22 cellular contexts compared by ENCODE assay signal in genomic region chr2:200130762-200131166, GRCh38.
A peak's percentile ranks its signal among the peaks of the same experiment; 100 is the strongest.
DNase-seq lines count a peak whose midpoint lies in the region; ATAC-seq and TF ChIP-seq lines count a peak whose summit lies in the region.
"Had no signal": no experiment of that assay in that cellular context is flagged by ENCODE, and none has a peak within 500 bp of the region (broad histone marks: within the 10 kb centered on the region; RNA-seq: fewer than 3 reads in every experiment).

No MANE protein-coding gene starts in this region.

- no peaks in the 10 kb centered on the region for H3K36me3 Mint-ChIP-seq in chondrocyte (ENCODE audit: low read depth)
- H3K36me3 Mint-ChIP-seq: CD8-positive, alpha-beta memory T cell had no signal

- peak overlapping the region; percentile 96 for H3K27ac Mint-ChIP-seq in chondrocyte (ENCODE audit: unreplicated experiment)
- H3K27ac Mint-ChIP-seq: activated CD8-positive, alpha-beta T cell treated with anti-CD3 and anti-CD28 coated beads, Interleukin-2, amount 10 ng/mL, durations not matched to agents 7 days and 5 days; activated T-helper 17 cell treated with anti-CD3 and anti-CD28 coated beads, Interleukin-2, amount 50 U/mL, for 72 hours; CD8-positive, alpha-beta memory T cell; HFFc6; progenitor cell of endocrine pancreas; stimulated activated naive CD8-positive, alpha-beta T cell treated with anti-CD3 and anti-CD28 coated beads, Interleukin-15, amount 100 ng/mL, for 72 hours had no signal

- H3K36me3 ChIP-seq in right lobe of liver, result no peaks in the 10 kb centered on the region
- H3K36me3 ChIP-seq: esophagus muscularis mucosa, Peyer's patch had no signal

- WGBS in right lobe of liver (ENCODE audit: insufficient coverage, low coverage, low lambda C conversion rate, missing lambda C conversion rate), result 22% methylated on average over 5 of the region's 5 CpGs

- DNase-seq in Daoy (ENCODE audit: low read depth) (peak; percentile 66), NCI-H69 (lab: John Stamatoyannopoulos, UW) (peak; percentile 45), chondrocyte (ENCODE audit: low spot score) (no peak), right lobe of liver (peak in 2 of 3 donors; percentile 44 to 70), activated T-cell treated with anti-CD3 and anti-CD28 coated beads for 4 hours (no peak), middle frontal gyrus (ENCODE audit: extremely low spot score, low spot score) (no peak), HuH-7.5 (ENCODE audit: low spot score) (no peak)
- DNase-seq: activated CD8-positive, alpha-beta T cell treated with anti-CD3 and anti-CD28 coated beads, Interleukin-2, amount 10 ng/mL, durations not matched to agents 7 days and 5 days; CD8-positive, alpha-beta memory T cell; cortex of kidney; GDM1; HFFc6; KBM-7; left colon; NCI-H1694 treated with DMSO at 0.1 percent for 48 hours; NCI-H510A; Peyer's patch; stimulated activated naive CD8-positive, alpha-beta T cell treated with anti-CD3 and anti-CD28 coated beads, Interleukin-15, amount 100 ng/mL, for 72 hours had no signal

- H3K4me1 Mint-ChIP-seq in chondrocyte (ENCODE audit: low read depth), result peaks cover 71% of the 10 kb centered on the region
- H3K4me1 Mint-ChIP-seq: activated T-helper 17 cell treated with anti-CD3 and anti-CD28 coated beads, Interleukin-2, amount 50 U/mL, for 72 hours; CD8-positive, alpha-beta memory T cell; stimulated activated naive CD8-positive, alpha-beta T cell treated with anti-CD3 and anti-CD28 coated beads, Interleukin-15, amount 100 ng/mL, for 72 hours had no signal

- peak overlapping the region in 1 of 3 donors; percentile 42 for H3K27ac ChIP-seq in right lobe of liver
- H3K27ac ChIP-seq: esophagus muscularis mucosa, Peyer's patch had no signal

- no peak for TF ChIP-seq CTCF in chondrocyte (IDR thresholded peaks at IDR 0.05)
- no peak for TF ChIP-seq CTCF in right lobe of liver (IDR thresholded peaks at IDR 0.05)

- TF ChIP-seq POLR2A in right lobe of liver (IDR thresholded peaks at IDR 0.05), result no peak

- no peaks in the 10 kb centered on the region for H3K9me3 ChIP-seq in right lobe of liver
- H3K9me3 ChIP-seq: esophagus muscularis mucosa, Peyer's patch had no signal

- ATAC-seq in right lobe of liver (peak; percentile 86 to 92 (median 89)), GM21717 (IDR thresholded peaks at IDR 0.05; ENCODE audit: unreplicated experiment) (no peak)
- ATAC-seq: activated CD8-positive, alpha-beta T cell treated with anti-CD3 and anti-CD28 coated beads, Interleukin-2, amount 10 ng/mL, durations not matched to agents 7 days and 5 days; activated T-helper 17 cell treated with anti-CD3 and anti-CD28 coated beads, Interleukin-2, amount 50 U/mL, for 72 hours; left colon; stimulated activated naive CD8-positive, alpha-beta T cell treated with anti-CD3 and anti-CD28 coated beads, Interleukin-15, amount 100 ng/mL, for 72 hours had no signal

- H3K4me3 ChIP-seq in right lobe of liver, result no peak overlapping the region
- H3K4me3 ChIP-seq: esophagus muscularis mucosa, Peyer's patch had no signal

- peaks cover 3% of the 10 kb centered on the region for H3K9me3 Mint-ChIP-seq in chondrocyte (ENCODE audit: low read depth)
- H3K9me3 Mint-ChIP-seq: activated T-helper 17 cell treated with anti-CD3 and anti-CD28 coated beads, Interleukin-2, amount 50 U/mL, for 72 hours; CD8-positive, alpha-beta memory T cell; HFFc6; stimulated activated naive CD8-positive, alpha-beta T cell treated with anti-CD3 and anti-CD28 coated beads, Interleukin-15, amount 100 ng/mL, for 72 hours had no signal

- H3K4me1 ChIP-seq in right lobe of liver, result peaks cover 0 to 41% (median 11%) of the 10 kb centered on the region in 4 donors

- no peak overlapping the region for H3K4me3 Mint-ChIP-seq in chondrocyte (ENCODE audit: unreplicated experiment)
- H3K4me3 Mint-ChIP-seq: activated CD8-positive, alpha-beta T cell treated with anti-CD3 and anti-CD28 coated beads, Interleukin-2, amount 10 ng/mL, durations not matched to agents 7 days and 5 days; activated T-helper 17 cell treated with anti-CD3 and anti-CD28 coated beads, Interleukin-2, amount 50 U/mL, for 72 hours; CD8-positive, alpha-beta memory T cell; HFFc6; stimulated activated naive CD8-positive, alpha-beta T cell treated with anti-CD3 and anti-CD28 coated beads, Interleukin-15, amount 100 ng/mL, for 72 hours had no signal

- intact Hi-C loops in right lobe of liver (cut with DNase I), result no loop called here

- H3K27me3 Mint-ChIP-seq in chondrocyte (ENCODE audit: low read depth), result no peaks in the 10 kb centered on the region
- H3K27me3 Mint-ChIP-seq: progenitor cell of endocrine pancreas; stimulated activated naive CD8-positive, alpha-beta T cell treated with anti-CD3 and anti-CD28 coated beads, Interleukin-15, amount 100 ng/mL, for 72 hours had no signal

- no peaks in the 10 kb centered on the region for H3K27me3 ChIP-seq in right lobe of liver
- H3K27me3 ChIP-seq: esophagus muscularis mucosa, Peyer's patch had no signal

Comparison
In these comparisons a context has a peak if more than half of its experiments do, and no peak if none do; other contexts are left out.
1. DNase-seq: peak in Daoy (single experiment), NCI-H69 (single experiment) and right lobe of liver (2 of 3); none in chondrocyte (single experiment), activated T-cell treated with anti-CD3 and anti-CD28 coated beads for 4 hours (single experiment), middle frontal gyrus (single experiment) and HuH-7.5 (single experiment).